8 cellular contexts compared by ENCODE assay signal in genomic region chr15:30903497-30904187, GRCh38. TPM values are rescaled to one million over a fixed set of nuclear protein-coding genes. Genes with fewer than 3 reads are reported as not detected.
DNase-seq lines count a peak whose midpoint lies in the region; ATAC-seq and TF ChIP-seq lines count a peak whose summit lies in the region.

TSS of gene FAN1 (plus strand) at chr15:30903915. CDS start at chr15:30904664, 749 bp downstream.

- H3K9me3 ChIP-seq in lower lobe of right lung: no peaks in the 10 kb centered on the region

- no peaks in the 10 kb centered on the region for H3K27me3 ChIP-seq in lower lobe of right lung (ENCODE audit: low read depth)

- peak; percentile 86 for DNase-seq in ACHN
- DNase-seq in NCI-H460 (ENCODE audit: extremely low read depth, low read depth): peak; percentile 68
- DNase-seq in activated CD8-positive, alpha-beta memory T cell treated with anti-CD3 and anti-CD28 coated beads for 1 hour (ENCODE audit: extremely low read depth in 1 of 2, low read depth in 1 of 2): peak; percentile 29 to 61
- DNase-seq in effector CD8-positive, alpha-beta T cell (lab: John Stamatoyannopoulos, UW): peak; percentile 48
- DNase-seq in lower lobe of right lung: peak; percentile 91
- DNase-seq in stimulated activated CD4-positive, alpha-beta T cell treated with anti-CD3 and anti-CD28 coated beads, TNF-alpha, amount 100 ng/mL, for 24 hours (ENCODE audit: low read depth in 3 of 3): peak; percentile 67 to 84 (median 73)

- H3K4me1 ChIP-seq in lower lobe of right lung: peaks cover 13% of the 10 kb centered on the region

- H3K27ac ChIP-seq in lower lobe of right lung: peak within 1 kb of the TSS; percentile 76

- intact Hi-C loops in lower lobe of right lung (cut with DNase I): no loop called here

- in situ Hi-C loops in ACHN (cut with HindIII; ENCODE audit: low pct_ligation_motif_present, low pct_unique_long_range_greater_than_20kb, low sequenced_read_pairs): no loop called here

- TF ChIP-seq CTCF in lower lobe of right lung (IDR thresholded peaks at IDR 0.05): no peak

- peak within 1 kb of the TSS; percentile 76 for H3K4me3 ChIP-seq in lower lobe of right lung

- peak; percentile 91 for ATAC-seq in GM18867 (IDR thresholded peaks at IDR 0.05; ENCODE audit: unreplicated experiment)
- ATAC-seq in HG03103 (IDR thresholded peaks at IDR 0.05; ENCODE audit: low read depth, unreplicated experiment): peak; percentile 76
- ATAC-seq in lower lobe of right lung: peak; percentile 99

- H3K36me3 ChIP-seq in lower lobe of right lung: peaks cover under 1% of the 10 kb centered on the region

RNA-seq across cellular contexts. Expression of gene FAN1, which starts in this region (rescaled TPM):
- 13.3 and 16.3 TPM in 2 replicates for total RNA-seq in NCI-H460 (2014; rRNA removed; shearing (Covaris generic))
- 50.4 and 64.1 TPM in 2 replicates for polyA plus RNA-seq in NCI-H460 (2014; cell fraction: nucleus; rRNA removed)
- total RNA-seq in lower lobe of right lung: 20.9 TPM

Comparison
In these comparisons a context has a peak if more than half of its experiments do, and no peak if none do; other contexts are left out.
1. Peak in every context shown above with its lines: DNase-seq, ATAC-seq, H3K4me3 ChIP-seq and H3K27ac ChIP-seq.